1 cellular context compared by ENCODE assay signal in the genomic region with DNA sequence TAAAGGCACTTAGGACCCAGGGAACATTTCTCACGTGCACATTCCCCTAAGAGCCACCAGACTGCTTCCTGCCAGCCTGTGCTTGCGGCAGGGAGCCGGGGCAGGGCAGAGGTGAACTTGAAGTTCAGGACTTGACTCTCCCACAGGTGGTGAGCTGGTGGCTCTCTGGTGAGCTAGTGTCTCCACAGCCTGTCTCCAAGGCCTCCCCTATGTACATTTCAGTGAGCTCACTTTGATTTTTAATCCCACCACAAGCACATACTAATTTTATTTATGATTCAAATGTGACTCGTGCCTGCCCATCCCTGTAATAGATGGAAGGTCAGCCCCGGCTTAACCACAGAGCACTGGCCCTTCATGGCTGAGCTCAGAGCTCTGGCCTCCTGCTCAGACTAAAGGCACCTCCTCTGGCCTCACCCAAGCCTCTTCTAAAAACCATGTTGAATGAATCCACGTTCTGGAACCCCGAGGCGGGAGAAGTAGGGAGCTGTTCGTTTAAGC.
A peak's percentile ranks its signal among the peaks of the same experiment; 100 is the strongest.
TF ChIP-seq lines count a peak whose summit lies in the region.

No MANE protein-coding gene starts in this region.

TF ChIP-seq in HepG2, 621 proteins besides CTCF, POLR2A, EP300 and RAD21:
- TF ChIP-seq, protein P1, sequence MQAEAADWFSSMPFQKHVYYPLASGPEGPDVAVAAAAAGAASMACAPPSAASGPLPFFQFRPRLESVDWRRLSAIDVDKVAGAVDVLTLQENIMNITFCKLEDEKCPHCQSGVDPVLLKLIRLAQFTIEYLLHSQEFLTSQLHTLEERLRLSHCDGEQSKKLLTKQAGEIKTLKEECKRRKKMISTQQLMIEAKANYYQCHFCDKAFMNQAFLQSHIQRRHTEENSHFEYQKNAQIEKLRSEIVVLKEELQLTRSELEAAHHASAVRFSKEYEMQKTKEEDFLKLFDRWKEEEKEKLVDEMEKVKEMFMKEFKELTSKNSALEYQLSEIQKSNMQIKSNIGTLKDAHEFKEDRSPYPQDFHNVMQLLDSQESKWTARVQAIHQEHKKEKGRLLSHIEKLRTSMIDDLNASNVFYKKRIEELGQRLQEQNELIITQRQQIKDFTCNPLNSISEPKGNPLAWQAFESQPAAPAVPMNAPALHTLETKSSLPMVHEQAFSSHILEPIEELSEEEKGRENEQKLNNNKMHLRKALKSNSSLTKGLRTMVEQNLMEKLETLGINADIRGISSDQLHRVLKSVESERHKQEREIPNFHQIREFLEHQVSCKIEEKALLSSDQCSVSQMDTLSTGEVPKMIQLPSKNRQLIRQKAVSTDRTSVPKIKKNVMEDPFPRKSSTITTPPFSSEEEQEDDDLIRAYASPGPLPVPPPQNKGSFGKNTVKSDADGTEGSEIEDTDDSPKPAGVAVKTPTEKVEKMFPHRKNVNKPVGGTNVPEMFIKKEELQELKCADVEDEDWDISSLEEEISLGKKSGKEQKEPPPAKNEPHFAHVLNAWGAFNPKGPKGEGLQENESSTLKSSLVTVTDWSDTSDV (CRISPR knock-in tag; IDR thresholded peaks at IDR 0.05): no peak
- 0 out of 2 replicates have a peak, but pooled peaks have one; percentile 7 for TF ChIP-seq NFKB2 (CRISPR knock-in tag; IDR thresholded peaks at IDR 0.05; ENCODE audit: borderline replicate concordance)
- no peak for TF ChIP-seq TP53 (CRISPR knock-in tag; conservative IDR thresholded peaks at IDR 0.05)
- no peak for TF ChIP-seq SNAPC2 (CRISPR knock-in tag; IDR thresholded peaks at IDR 0.05)
- 0 out of 2 replicates have a peak, but pooled peaks have one; percentile 32 for TF ChIP-seq ZNF580 (CRISPR knock-in tag; IDR thresholded peaks at IDR 0.05; ENCODE audit: borderline replicate concordance, low read depth)
- no peak for TF ChIP-seq ZNF274 (CRISPR knock-in tag; IDR thresholded peaks at IDR 0.05)
- TF ChIP-seq TSC22D2 (CRISPR knock-in tag; IDR thresholded peaks at IDR 0.05; ENCODE audit: borderline replicate concordance): no peak
- TF ChIP-seq SRSF1 (optimal IDR thresholded peaks at IDR 0.05; ENCODE audit: low read depth, low read length): peak; percentile 46
- TF ChIP-seq MTERF4 (CRISPR knock-in tag; IDR thresholded peaks at IDR 0.05): no peak
- TF ChIP-seq ZMYM2 (CRISPR knock-in tag; IDR thresholded peaks at IDR 0.05): no peak
- peak; percentile 38; the same call in 1 of the 2 replicates for TF ChIP-seq POLR2AphosphoS2 (IDR thresholded peaks at IDR 0.05; ENCODE audit: low read depth, low read length)
- TF ChIP-seq, protein P2, sequence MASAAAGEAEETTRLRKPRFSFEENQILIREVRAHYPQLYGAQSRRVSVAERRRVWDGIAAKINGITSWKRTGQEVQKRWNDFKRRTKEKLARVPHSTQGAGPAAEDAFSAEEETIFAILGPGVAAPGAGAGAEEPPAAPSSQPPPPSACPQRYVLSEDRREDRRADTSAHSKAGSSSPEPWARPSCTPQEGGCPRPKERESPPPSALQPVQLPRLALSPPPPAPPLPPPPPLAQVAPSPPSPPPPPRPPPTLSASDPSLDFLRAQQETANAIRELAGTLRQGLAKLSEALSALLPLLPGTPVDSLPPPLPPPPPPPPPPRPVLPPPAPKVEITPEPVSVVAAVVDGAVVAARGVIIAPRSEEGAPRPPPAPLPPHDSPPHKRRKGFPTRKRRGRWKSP (CRISPR knock-in tag; IDR thresholded peaks at IDR 0.05): no peak
- TF ChIP-seq, protein P3, sequence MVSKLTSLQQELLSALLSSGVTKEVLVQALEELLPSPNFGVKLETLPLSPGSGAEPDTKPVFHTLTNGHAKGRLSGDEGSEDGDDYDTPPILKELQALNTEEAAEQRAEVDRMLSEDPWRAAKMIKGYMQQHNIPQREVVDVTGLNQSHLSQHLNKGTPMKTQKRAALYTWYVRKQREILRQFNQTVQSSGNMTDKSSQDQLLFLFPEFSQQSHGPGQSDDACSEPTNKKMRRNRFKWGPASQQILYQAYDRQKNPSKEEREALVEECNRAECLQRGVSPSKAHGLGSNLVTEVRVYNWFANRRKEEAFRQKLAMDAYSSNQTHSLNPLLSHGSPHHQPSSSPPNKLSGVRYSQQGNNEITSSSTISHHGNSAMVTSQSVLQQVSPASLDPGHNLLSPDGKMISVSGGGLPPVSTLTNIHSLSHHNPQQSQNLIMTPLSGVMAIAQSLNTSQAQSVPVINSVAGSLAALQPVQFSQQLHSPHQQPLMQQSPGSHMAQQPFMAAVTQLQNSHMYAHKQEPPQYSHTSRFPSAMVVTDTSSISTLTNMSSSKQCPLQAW (CRISPR knock-in tag; IDR thresholded peaks at IDR 0.05): 0 out of 2 replicates have a peak, but pooled peaks have one; percentile 24
- no peak for TF ChIP-seq NCOA2 (CRISPR knock-in tag; IDR thresholded peaks at IDR 0.05)
- no peak for TF ChIP-seq ZMAT3 (CRISPR knock-in tag; conservative IDR thresholded peaks at IDR 0.05)
- 0 out of 2 replicates have a peak, but pooled peaks have one; percentile 6 for TF ChIP-seq ZNF687 (CRISPR knock-in tag; IDR thresholded peaks at IDR 0.05)
- TF ChIP-seq ZNF572 (CRISPR knock-in tag; IDR thresholded peaks at IDR 0.05): 0 out of 2 replicates have a peak, but pooled peaks have one; percentile 42
- no peak for TF ChIP-seq THRA (CRISPR knock-in tag; IDR thresholded peaks at IDR 0.05; ENCODE audit: borderline replicate concordance)
- TF ChIP-seq AGO1 (IDR thresholded peaks at IDR 0.05; ENCODE audit: low read depth, low read length, poor library complexity, severe bottlenecking): no peak
- no peak for TF ChIP-seq ZNF670 (CRISPR knock-in tag; IDR thresholded peaks at IDR 0.05; ENCODE audit: borderline replicate concordance)
